Comparison of ENCODE assay signal across 1 cellular context in the genomic region with DNA sequence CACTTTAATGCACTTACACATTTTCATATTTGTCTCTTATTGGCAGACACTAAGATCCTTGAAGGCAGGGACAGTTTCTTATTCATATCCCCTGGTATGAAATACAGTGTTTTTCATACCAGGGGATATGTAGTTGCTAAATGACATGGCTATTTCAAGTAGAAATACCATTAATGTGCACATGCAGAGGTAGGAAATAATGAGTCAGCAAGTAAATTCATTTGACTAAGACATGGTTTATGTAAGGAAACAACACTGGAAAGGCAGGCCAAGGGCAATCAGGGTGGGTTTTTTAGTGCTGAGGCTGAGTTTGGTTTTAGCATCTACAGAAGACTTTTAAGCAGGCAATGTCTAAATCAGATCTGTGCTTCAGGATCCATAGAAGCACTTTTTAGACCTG.
TF ChIP-seq lines count a peak whose summit lies in the region.

No MANE protein-coding gene starts in this region.

TF ChIP-seq in HepG2, 621 proteins besides CTCF, POLR2A, EP300 and RAD21:
- TF ChIP-seq ZNF44 (CRISPR knock-in tag; IDR thresholded peaks at IDR 0.05) = no peak
- no peak for TF ChIP-seq RFX3 (CRISPR knock-in tag; IDR thresholded peaks at IDR 0.05)
- TF ChIP-seq MAFF (IDR thresholded peaks at IDR 0.05; ENCODE audit: low read depth, low read length) = peak; percentile 54; the same call in 1 of the 2 replicates
- no peak for TF ChIP-seq EED (CRISPR knock-in tag; IDR thresholded peaks at IDR 0.05)
- no peak for TF ChIP-seq ZNF124 (CRISPR knock-in tag; IDR thresholded peaks at IDR 0.05)
- peak; percentile 45 to 77; a peak in 3 of 4 replicates for TF ChIP-seq MAFK (conservative IDR thresholded peaks at IDR 0.05 in 1 of 2, IDR thresholded peaks at IDR 0.05 in 1 of 2; ENCODE audit: low read length in 2 of 2)
- no peak for TF ChIP-seq RXRA (CRISPR knock-in tag; IDR thresholded peaks at IDR 0.05)
- TF ChIP-seq MED1 (CRISPR knock-in tag; IDR thresholded peaks at IDR 0.05) = no peak
- TF ChIP-seq, protein P1, sequence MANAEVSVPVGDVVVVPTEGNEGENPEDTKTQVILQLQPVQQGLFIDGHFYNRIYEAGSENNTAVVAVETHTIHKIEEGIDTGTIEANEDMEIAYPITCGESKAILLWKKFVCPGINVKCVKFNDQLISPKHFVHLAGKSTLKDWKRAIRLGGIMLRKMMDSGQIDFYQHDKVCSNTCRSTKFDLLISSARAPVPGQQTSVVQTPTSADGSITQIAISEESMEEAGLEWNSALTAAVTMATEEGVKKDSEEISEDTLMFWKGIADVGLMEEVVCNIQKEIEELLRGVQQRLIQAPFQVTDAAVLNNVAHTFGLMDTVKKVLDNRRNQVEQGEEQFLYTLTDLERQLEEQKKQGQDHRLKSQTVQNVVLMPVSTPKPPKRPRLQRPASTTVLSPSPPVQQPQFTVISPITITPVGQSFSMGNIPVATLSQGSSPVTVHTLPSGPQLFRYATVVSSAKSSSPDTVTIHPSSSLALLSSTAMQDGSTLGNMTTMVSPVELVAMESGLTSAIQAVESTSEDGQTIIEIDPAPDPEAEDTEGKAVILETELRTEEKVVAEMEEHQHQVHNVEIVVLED (CRISPR knock-in tag; IDR thresholded peaks at IDR 0.05; ENCODE audit: borderline replicate concordance) = no peak
- TF ChIP-seq STAG1 (CRISPR knock-in tag; IDR thresholded peaks at IDR 0.05) = no peak
- no peak for TF ChIP-seq ZMAT3 (CRISPR knock-in tag; conservative IDR thresholded peaks at IDR 0.05)
- TF ChIP-seq MBNL3 (CRISPR knock-in tag; conservative IDR thresholded peaks at IDR 0.05) = no peak
- no peak for TF ChIP-seq SUZ12 (IDR thresholded peaks at IDR 0.05; ENCODE audit: low read depth, low read length)
- TF ChIP-seq REXO4 (CRISPR knock-in tag; IDR thresholded peaks at IDR 0.05; ENCODE audit: borderline replicate concordance) = no peak
